Comparison of ENCODE assay signal across 17 cellular contexts in the genomic region with DNA sequence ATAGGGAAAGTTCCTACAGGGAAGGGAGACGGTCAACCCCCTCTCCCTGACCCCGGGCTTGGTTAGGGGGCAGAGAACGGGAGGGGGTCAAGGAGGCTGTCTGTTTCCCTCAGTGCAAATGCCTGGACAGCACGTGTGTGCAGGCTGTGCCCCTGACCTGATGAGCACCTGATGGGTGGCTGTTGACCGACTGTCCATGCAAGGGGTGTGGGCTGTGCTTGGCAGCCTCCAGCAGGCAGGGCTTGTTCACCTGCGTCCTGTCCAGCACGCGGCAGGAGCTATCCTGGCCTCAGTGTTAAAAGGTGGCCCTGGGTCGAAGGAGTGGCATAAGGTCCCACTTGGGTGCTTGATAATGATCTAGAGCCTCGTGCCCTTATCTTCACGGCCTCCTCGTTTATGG.
"Had no signal": no experiment of that assay in that cellular context is flagged by ENCODE, and none has a peak within 500 bp of the region (broad histone marks: within the 10 kb centered on the region; RNA-seq: fewer than 3 reads in every experiment).

No MANE protein-coding gene starts in this region.

- H3K9me3 ChIP-seq: prostate gland, stomach, vagina had no signal

- H3K27me3 Mint-ChIP-seq: activated B cell treated with CpG ODN at 0.5 μM for 24 hours; activated CD8-positive, alpha-beta T cell treated with anti-CD3 and anti-CD28 coated beads for 36 hours; activated naive CD8-positive, alpha-beta T cell had no signal

- H3K27ac Mint-ChIP-seq: activated B cell treated with CpG ODN at 0.5 μM for 24 hours; activated CD8-positive, alpha-beta T cell treated with anti-CD3 and anti-CD28 coated beads for 36 hours; activated naive CD8-positive, alpha-beta T cell had no signal

- H3K4me1 Mint-ChIP-seq: activated B cell treated with CpG ODN at 0.5 μM for 24 hours had no signal

- H3K27me3 ChIP-seq: brain microvascular endothelial cell, stomach, vagina had no signal

- H3K36me3 Mint-ChIP-seq: activated naive CD8-positive, alpha-beta T cell had no signal

- FAIRE-seq: kidney had no signal

- H3K9me3 Mint-ChIP-seq: activated B cell treated with CpG ODN at 0.5 μM for 24 hours; activated CD8-positive, alpha-beta T cell treated with anti-CD3 and anti-CD28 coated beads for 36 hours; nephron had no signal

- H3K4me3 Mint-ChIP-seq: activated B cell treated with CpG ODN at 0.5 μM for 24 hours; activated CD8-positive, alpha-beta T cell treated with anti-CD3 and anti-CD28 coated beads for 36 hours; activated naive CD8-positive, alpha-beta T cell; nephron had no signal

- ATAC-seq: activated CD8-positive, alpha-beta T cell treated with anti-CD3 and anti-CD28 coated beads for 36 hours had no signal

- H3K27ac ChIP-seq: brain microvascular endothelial cell, prostate gland, vagina had no signal

- DNase-seq: activated B cell treated with CpG ODN at 0.5 μM for 24 hours; activated CD4-positive, alpha-beta T cell treated with anti-CD3 and anti-CD28 coated beads for 48 hours; activated CD8-positive, alpha-beta T cell treated with anti-CD3 and anti-CD28 coated beads for 36 hours; activated effector memory CD4-positive, alpha-beta T cell treated with anti-CD3 and anti-CD28 coated beads, Interleukin-2, amount 50 U/mL, for 16 hours; activated T-cell treated with anti-CD3 and anti-CD28 coated beads, Interleukin-2, amount 50 U/mL, for 48 hours; kidney; mesendoderm; occipital lobe; stimulated activated CD4-positive, alpha-beta T cell treated with anti-CD3 and anti-CD28 coated beads, Interleukin-12 subunit alpha, Interleukin-12 subunit beta, amount 100 ng/mL, for 4 hours; stimulated activated CD4-positive, alpha-beta T cell treated with anti-CD3 and anti-CD28 coated beads, Interleukin-2, amount 100 ng/mL, for 24 hours; stomach; SW 1271 had no signal

- H3K4me3 ChIP-seq: prostate gland, stomach, vagina had no signal

- H3K36me3 ChIP-seq: brain microvascular endothelial cell, prostate gland, stomach, vagina had no signal

- H3K4me1 ChIP-seq: prostate gland had no signal
